ENCODE assay signal across 26 cellular contexts in genomic region chr17:66461343-66461995, GRCh38.
DNase-seq lines count a peak whose midpoint lies in the region; ATAC-seq lines count a peak whose summit lies in the region.
"Had no signal": no experiment of that assay in that cellular context is flagged by ENCODE, and none has a peak within 500 bp of the region (broad histone marks: within the 10 kb centered on the region; RNA-seq: fewer than 3 reads in every experiment).

No MANE protein-coding gene starts in this region.

- H3K27me3 ChIP-seq in GM23248 (replicated peaks; ENCODE audit: insufficient read depth) = no peaks in the 10 kb centered on the region
- H3K27me3 ChIP-seq: dorsolateral prefrontal cortex, foreskin keratinocyte, MG63, uterus had no signal

- H3F3A ChIP-seq in GM23248 (ENCODE audit: insufficient read depth) = peaks cover 64% of the 10 kb centered on the region

- in situ Hi-C loops in GM23248 (cut with MboI) = loop anchor here (25.0 kb wide), 1 partner anchor 226 kb away; no protein-coding TSS in a partner anchor

- H2AFZ ChIP-seq in GM23248 = no peak overlapping the region

- peaks cover 19% of the 10 kb centered on the region for H3K4me1 Mint-ChIP-seq in activated T-helper 17 cell treated with anti-CD3 and anti-CD28 coated beads, Interleukin-2, amount 50 U/mL, for 72 hours

- H3K4me3 ChIP-seq in GM23248 = no peak overlapping the region
- H3K4me3 ChIP-seq: HAP-1, MG63, skin epidermis, uterus had no signal

- peaks cover 25% of the 10 kb centered on the region for H3K36me3 Mint-ChIP-seq in activated T-helper 17 cell treated with anti-CD3 and anti-CD28 coated beads, Interleukin-2, amount 50 U/mL, for 72 hours (ENCODE audit: low read depth)

- H3K79me2 ChIP-seq in GM23248 (ENCODE audit: insufficient read depth) = peaks cover 84% of the 10 kb centered on the region

- peaks cover 6% of the 10 kb centered on the region; the same call in 1 of the 2 replicates for H3K36me3 ChIP-seq in GM23248 (ENCODE audit: low read depth)
- H3K36me3 ChIP-seq: HAP-1, uterus had no signal

- H3K4me2 ChIP-seq in GM23248 (ENCODE audit: unreplicated experiment) = no peak overlapping the region

- H3K4me3 Mint-ChIP-seq in activated T-helper 17 cell treated with anti-CD3 and anti-CD28 coated beads, Interleukin-2, amount 50 U/mL, for 72 hours = no peak overlapping the region
- H3K4me3 Mint-ChIP-seq: activated CD4-positive, alpha-beta memory T cell treated with anti-CD3 and anti-CD28 coated beads, Interleukin-2, amount 10 ng/mL, durations not matched to agents 7 days and 5 days; nephron had no signal

- H3K27ac Mint-ChIP-seq in activated T-helper 17 cell treated with anti-CD3 and anti-CD28 coated beads, Interleukin-2, amount 50 U/mL, for 72 hours = peak overlapping the region; percentile 71
- H3K27ac Mint-ChIP-seq: activated CD4-positive, alpha-beta memory T cell treated with anti-CD3 and anti-CD28 coated beads, Interleukin-2, amount 10 ng/mL, durations not matched to agents 7 days and 5 days; nephron; progenitor cell of endocrine pancreas had no signal

- H3K9me3 ChIP-seq in GM23248 (ENCODE audit: low read depth) = no peaks in the 10 kb centered on the region
- H3K9me3 ChIP-seq: HAP-1, MG63, uterus had no signal

- no peaks in the 10 kb centered on the region for H4K20me1 ChIP-seq in GM23248 (ENCODE audit: insufficient read depth)

- no peak for ATAC-seq in activated T-helper 17 cell treated with anti-CD3 and anti-CD28 coated beads, Interleukin-2, amount 50 U/mL, for 72 hours (replicated peaks)
- ATAC-seq: foreskin keratinocyte, Right ventricle myocardium inferior had no signal

- H3K4me1 ChIP-seq in GM23248 (ENCODE audit: insufficient read depth) = peaks cover 54% of the 10 kb centered on the region
- H3K4me1 ChIP-seq: uterus had no signal

- no peak overlapping the region for H3K9ac ChIP-seq in GM23248

- no peaks in the 10 kb centered on the region for H3K9me2 ChIP-seq in GM23248 (ENCODE audit: insufficient read depth)

- peaks cover 4% of the 10 kb centered on the region for H3K9me3 Mint-ChIP-seq in activated T-helper 17 cell treated with anti-CD3 and anti-CD28 coated beads, Interleukin-2, amount 50 U/mL, for 72 hours

- WGBS in GM23248 (ENCODE audit: low coverage in 1 of 2, low lambda C conversion rate in 2 of 2, missing lambda C conversion rate in 2 of 2), 2 experiments = 84 to 85% methylated on average over 7 of the region's 7 CpGs

- DNase-seq in NOMO-1 treated with DMSO at 0.1 percent for 48 hours (lab: John Stamatoyannopoulos, UW; ENCODE audit: unreplicated experiment) = peak; percentile 18
- no peak for DNase-seq in NOMO-1 treated with dmso at 0.1 percent for 144 hours (lab: John Stamatoyannopoulos, UW; ENCODE audit: unreplicated experiment)
- DNase-seq in GM23248 = no peak
- peak; percentile 55 for DNase-seq in myocyte (ENCODE audit: low read depth)
- no peak for DNase-seq in activated CD4-positive, CD25-positive, alpha-beta regulatory T cell treated with anti-CD3 and anti-CD28 coated beads, Interleukin-2, amount 50 U/mL, for 72 hours
- DNase-seq in mesenteric fat pad (ENCODE audit: low spot score) = no peak
- no peak for DNase-seq in hepatic stellate cell (ENCODE audit: low spot score)
- DNase-seq: activated CD4-positive, alpha-beta memory T cell treated with anti-CD3 and anti-CD28 coated beads, Interleukin-2, amount 10 ng/mL, durations not matched to agents 7 days and 5 days; activated T-cell treated with anti-CD3 and anti-CD28 coated beads, Interleukin-2, amount 50 U/mL, for 48 hours; foreskin keratinocyte; GDM1; kidney; mesendoderm; MG63; NCI-H187; NCI-H446; stimulated activated CD4-positive, alpha-beta T cell treated with anti-CD3 and anti-CD28 coated beads, Interleukin-4, amount 100 ng/mL, for 1 hour; uterus had no signal

- H3K27me3 Mint-ChIP-seq in activated T-helper 17 cell treated with anti-CD3 and anti-CD28 coated beads, Interleukin-2, amount 50 U/mL, for 72 hours = no peaks in the 10 kb centered on the region
- H3K27me3 Mint-ChIP-seq: activated CD4-positive, alpha-beta memory T cell treated with anti-CD3 and anti-CD28 coated beads, Interleukin-2, amount 10 ng/mL, durations not matched to agents 7 days and 5 days; progenitor cell of endocrine pancreas had no signal

- peak overlapping the region; percentile 96 for H3K27ac ChIP-seq in GM23248
- H3K27ac ChIP-seq: epithelial cell of prostate had no signal

Comparison
In these comparisons a context has a peak if more than half of its experiments do, and no peak if none do; other contexts are left out.
1. DNase-seq: peak in NOMO-1 treated with DMSO at 0.1 percent for 48 hours (single experiment) and myocyte (single experiment); none in NOMO-1 treated with dmso at 0.1 percent for 144 hours (single experiment), GM23248 (single experiment), activated CD4-positive, CD25-positive, alpha-beta regulatory T cell treated with anti-CD3 and anti-CD28 coated beads, Interleukin-2, amount 50 U/mL, for 72 hours (single experiment), mesenteric fat pad (single experiment) and hepatic stellate cell (single experiment).